15 cellular contexts compared by ENCODE assay signal in the genomic region with DNA sequence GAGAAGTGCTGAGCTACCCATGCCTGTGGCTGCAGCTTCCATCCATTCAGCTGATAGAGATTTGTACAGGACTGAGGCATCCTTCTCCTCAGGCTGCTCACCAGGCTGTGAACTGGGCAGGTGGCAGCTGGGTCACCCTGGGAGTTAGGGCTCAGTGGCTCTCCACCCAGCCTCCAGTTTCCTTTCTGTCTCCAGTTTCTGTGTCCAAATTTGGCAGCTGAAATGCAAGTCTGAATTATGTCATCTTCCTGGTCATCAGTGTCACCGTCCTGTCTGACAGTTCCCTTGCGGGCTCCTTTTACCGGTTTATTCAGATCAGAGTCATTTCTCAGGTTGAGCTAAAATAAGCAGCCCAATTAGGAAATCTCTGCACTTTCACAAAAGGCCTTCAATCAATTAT.
DNase-seq lines count a peak whose midpoint lies in the region; ATAC-seq, FAIRE-seq and TF ChIP-seq lines count a peak whose summit lies in the region.
"Had no signal": no experiment of that assay in that cellular context is flagged by ENCODE, and none has a peak within 500 bp of the region (broad histone marks: within the 10 kb centered on the region; RNA-seq: fewer than 3 reads in every experiment).

No MANE protein-coding gene starts in this region.

- DNase-seq in GM13976 (ENCODE audit: low spot score) (peak; percentile 51), D721Med (ENCODE audit: insufficient read length, low spot score) (no peak)
- DNase-seq in activated naive CD8-positive, alpha-beta T cell treated with anti-CD3 and anti-CD28 coated beads for 36 hours, result no peak
- no peak for DNase-seq in effector CD8-positive, alpha-beta T cell (lab: John Stamatoyannopoulos, UW)
- DNase-seq in CD4-positive, alpha-beta T cell, result no peak
- DNase-seq: DMS79 treated with DMSO at 0.1 percent for 48 hours, heart left ventricle, left lung had no signal

- ATAC-seq in GM19372 (IDR thresholded peaks at IDR 0.05; ENCODE audit: low read depth, unreplicated experiment) (peak; percentile 88), HG02678 (IDR thresholded peaks at IDR 0.05; ENCODE audit: unreplicated experiment) (peak; percentile 94), HG03460 (IDR thresholded peaks at IDR 0.05; ENCODE audit: unreplicated experiment) (peak; percentile 86)
- ATAC-seq in CD4-positive, alpha-beta T cell (ENCODE audit: poor library complexity), result no peak
- ATAC-seq: left lung, SK-N-SH treated with all-trans-retinoic acid at 6 μM for 48 hours had no signal

- intact Hi-C loops in CD4-positive, alpha-beta T cell (cut with DNase I, micrococcal nuclease), result no loop called here

- H3K27ac ChIP-seq in CD4-positive, alpha-beta T cell (ENCODE audit: low read depth, low read length), result no peak overlapping the region
- H3K27ac ChIP-seq: heart left ventricle, left lung, skin epidermis had no signal

- peaks cover 9% of the 10 kb centered on the region for H3K27me3 Mint-ChIP-seq in activated naive CD8-positive, alpha-beta T cell treated with anti-CD3 and anti-CD28 coated beads for 36 hours
- peaks cover 21% of the 10 kb centered on the region for H3K27me3 Mint-ChIP-seq in CD4-positive, alpha-beta T cell
- H3K27me3 Mint-ChIP-seq: brain had no signal

- no peaks in the 10 kb centered on the region for H3K4me1 Mint-ChIP-seq in activated naive CD8-positive, alpha-beta T cell treated with anti-CD3 and anti-CD28 coated beads for 36 hours
- H3K4me1 Mint-ChIP-seq in CD4-positive, alpha-beta T cell (ENCODE audit: low read depth), result no peaks in the 10 kb centered on the region
- H3K4me1 Mint-ChIP-seq: brain, nephron had no signal

- CTCF ChIA-PET in CD4-positive, alpha-beta T cell (lab: Charles Lee), result no interaction called here

- no peak overlapping the region for H3K27ac Mint-ChIP-seq in activated naive CD8-positive, alpha-beta T cell treated with anti-CD3 and anti-CD28 coated beads for 36 hours
- H3K27ac Mint-ChIP-seq in CD4-positive, alpha-beta T cell, result no peak overlapping the region
- H3K27ac Mint-ChIP-seq: brain, nephron had no signal

- H3K36me3 Mint-ChIP-seq in activated naive CD8-positive, alpha-beta T cell treated with anti-CD3 and anti-CD28 coated beads for 36 hours, result no peaks in the 10 kb centered on the region
- H3K36me3 Mint-ChIP-seq in CD4-positive, alpha-beta T cell (ENCODE audit: low read depth), result no peaks in the 10 kb centered on the region
- H3K36me3 Mint-ChIP-seq: brain had no signal

- FAIRE-seq in D721Med (lab: Jason Lieb, UNC), result no peak

- H3K9me3 ChIP-seq in CD4-positive, alpha-beta T cell (ENCODE audit: control insufficient read depth, low read length), result no peaks in the 10 kb centered on the region
- H3K9me3 ChIP-seq: left lung had no signal

- TF ChIP-seq CTCF in GM13976 (IDR thresholded peaks at IDR 0.05; ENCODE audit: borderline replicate concordance, control extremely low read depth, extremely low read depth, insufficient read depth, missing control alignments) (no peak), D721Med (IDR thresholded peaks at IDR 0.05; ENCODE audit: insufficient read depth, missing control alignments) (no peak)
- no peak for TF ChIP-seq CTCF in CD4-positive, alpha-beta T cell (IDR thresholded peaks at IDR 0.05)

- H3K9me3 Mint-ChIP-seq in activated naive CD8-positive, alpha-beta T cell treated with anti-CD3 and anti-CD28 coated beads for 36 hours, result no peaks in the 10 kb centered on the region
- no peaks in the 10 kb centered on the region for H3K9me3 Mint-ChIP-seq in CD4-positive, alpha-beta T cell

- no peak overlapping the region for H3K4me3 Mint-ChIP-seq in activated naive CD8-positive, alpha-beta T cell treated with anti-CD3 and anti-CD28 coated beads for 36 hours
- no peak overlapping the region for H3K4me3 Mint-ChIP-seq in CD4-positive, alpha-beta T cell
- H3K4me3 Mint-ChIP-seq: brain, nephron had no signal

- POLR2A ChIA-PET in CD4-positive, alpha-beta T cell (lab: Charles Lee), result no interaction called here

- in situ Hi-C loops in GM13976 (cut with MboI; ENCODE audit: low sequenced_read_pairs, unreplicated experiment), result no loop called here

- H3K27me3 ChIP-seq in CD4-positive, alpha-beta T cell (ENCODE audit: control insufficient read depth, insufficient read depth, low read length), result no peaks in the 10 kb centered on the region
- H3K27me3 ChIP-seq: heart left ventricle, left lung had no signal
